9 cellular contexts compared by ENCODE assay signal in the genomic region with DNA sequence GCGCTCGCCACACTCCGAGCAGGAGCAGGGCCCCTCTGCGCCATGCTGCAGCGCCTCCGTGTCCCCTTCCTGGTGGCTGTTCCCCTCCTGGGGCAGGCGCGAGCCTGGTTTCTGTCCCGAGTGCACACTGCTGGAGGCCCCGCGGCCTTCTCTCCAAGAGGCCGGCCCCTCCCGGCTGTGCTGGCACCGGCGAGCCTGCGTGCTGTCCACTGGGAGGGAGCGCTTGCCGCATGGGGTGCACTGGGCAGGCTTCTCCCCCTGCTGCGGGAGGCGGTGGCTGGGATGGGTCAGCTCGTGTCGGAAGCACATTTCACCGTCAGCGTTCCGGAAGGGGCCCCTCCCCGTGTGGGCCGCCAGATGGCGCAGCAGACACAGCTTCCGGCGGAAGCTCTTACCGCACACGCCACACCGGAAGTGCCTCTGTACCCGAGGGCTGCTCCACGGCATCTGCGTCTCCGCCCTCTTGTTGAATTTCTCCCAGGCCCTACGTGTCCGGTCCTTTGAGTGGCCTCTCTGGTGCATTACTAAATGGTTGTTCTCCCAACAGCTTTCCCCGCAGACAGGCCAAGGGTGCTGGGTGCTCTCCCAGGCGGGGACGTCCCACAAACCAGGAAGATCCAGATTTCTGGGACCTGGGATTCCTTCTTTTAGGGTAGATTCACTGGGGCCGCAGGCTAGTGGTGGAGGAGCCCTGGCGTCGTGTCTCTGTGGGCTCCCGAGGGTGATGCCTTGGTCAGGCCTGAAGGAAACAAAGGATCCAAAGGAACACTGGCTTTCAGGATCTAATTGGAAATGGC. TPM values are rescaled to one million over a fixed set of nuclear protein-coding genes. Genes with fewer than 3 reads are reported as not detected.
A peak's percentile ranks its signal among the peaks of the same experiment; 100 is the strongest.
DNase-seq lines count a peak whose midpoint lies in the region; FAIRE-seq and TF ChIP-seq lines count a peak whose summit lies in the region.
"Had no signal": no experiment of that assay in that cellular context is flagged by ENCODE, and none has a peak within 500 bp of the region (broad histone marks: within the 10 kb centered on the region; RNA-seq: fewer than 3 reads in every experiment).

No MANE protein-coding gene starts in this region.

- H3K36me3 ChIP-seq in effector memory CD4-positive, alpha-beta T cell (ENCODE audit: control insufficient read depth, insufficient read depth, low read length), result peaks cover 29% of the 10 kb centered on the region

- H3K9me3 Mint-ChIP-seq in MCF 10A (ENCODE audit: unreplicated experiment), result no peaks in the 10 kb centered on the region

- no peak overlapping the region for H3K27ac Mint-ChIP-seq in MCF 10A (ENCODE audit: low read depth, unreplicated experiment)

- no peaks in the 10 kb centered on the region for H3K27me3 ChIP-seq in effector memory CD4-positive, alpha-beta T cell (replicated peaks; ENCODE audit: control insufficient read depth, insufficient read depth, low read length, poor library complexity, severe bottlenecking)

- peak overlapping the region; percentile 61 for H3K27ac ChIP-seq in effector memory CD4-positive, alpha-beta T cell (ENCODE audit: insufficient read depth, low read length, poor library complexity, severe bottlenecking)
- H3K27ac ChIP-seq: epithelial cell of prostate had no signal

- no peak for TF ChIP-seq CTCF in MCF 10A (IDR thresholded peaks at IDR 0.05; ENCODE audit: unreplicated experiment)

- H3K4me1 Mint-ChIP-seq in MCF 10A (ENCODE audit: insufficient read depth, unreplicated experiment), result peaks cover 6% of the 10 kb centered on the region

- H3K4me1 ChIP-seq in effector memory CD4-positive, alpha-beta T cell (ENCODE audit: control insufficient read depth, insufficient read depth, low read length, poor library complexity, severe bottlenecking), result no peaks in the 10 kb centered on the region

- DNase-seq in Daoy (ENCODE audit: low read depth) (peak; percentile 32), retina (peak; percentile 22), GM19239 (ENCODE audit: insufficient read length, low spot score) (no peak), HK-2 (ENCODE audit: unreplicated experiment) (no peak), MCF 10A (ENCODE audit: unreplicated experiment) (no peak), DMS79 treated with DMSO at 0.1 percent for 48 hours (lab: John Stamatoyannopoulos, UW) (no peak)
- DNase-seq in activated CD4-positive, CD25-positive, alpha-beta regulatory T cell treated with anti-CD3 and anti-CD28 coated beads, Interleukin-2, amount 50 U/mL, for 16 hours (ENCODE audit: low read depth, low spot score), result peak; percentile 28
- peak; percentile 16 to 41 (median 27) for DNase-seq in effector memory CD4-positive, alpha-beta T cell

- no peak overlapping the region for H3K4me3 Mint-ChIP-seq in MCF 10A (ENCODE audit: unreplicated experiment)

- no peaks in the 10 kb centered on the region for H3K9me3 ChIP-seq in effector memory CD4-positive, alpha-beta T cell (ENCODE audit: control insufficient read depth, low read length)

- POLR2A ChIA-PET in MCF 10A (lab: Yijun Ruan, JAX), result interaction anchor here (1.7 kb wide), 1 partner anchor 13 kb away, joined by 4 read pairs; no protein-coding TSS in a partner anchor

- CTCF ChIA-PET in MCF 10A (lab: Yijun Ruan, JAX), result interaction anchor here (0.7 to 1.1 kb wide), 2 partner anchors 19 to 1939 kb away, joined by 3 to 4 read pairs; no protein-coding TSS in a partner anchor

- no peaks in the 10 kb centered on the region for H3K27me3 Mint-ChIP-seq in MCF 10A (ENCODE audit: insufficient read depth, unreplicated experiment)

- no TSS peak for BruUV-seq in MCF 10A (replicated peaks; lab: Mats Ljungman, UMichigan)

- H3K4me3 ChIP-seq in effector memory CD4-positive, alpha-beta T cell (ENCODE audit: insufficient read depth, low read depth, low read length, poor library complexity, severe bottlenecking), result no peak overlapping the region

- intact Hi-C loops in MCF 10A (cut with micrococcal nuclease), result no loop called here

- no peak for FAIRE-seq in GM19239 (lab: Jason Lieb, UNC)

- peaks cover 40% of the 10 kb centered on the region for H3K36me3 Mint-ChIP-seq in MCF 10A (ENCODE audit: insufficient read depth, unreplicated experiment)

RNA-seq across cellular contexts. Expression of gene ZNF786, which starts 18.7 kb away (rescaled TPM):
- total RNA-seq in Daoy (2014; rRNA removed; shearing (Covaris generic)), result 4.8 and 6.9 TPM in 2 replicates
- 5.6 and 6.7 TPM in 2 replicates for total RNA-seq in MCF 10A (2022)

RNA-seq across cellular contexts. Expression of gene PDIA4, which starts 43.5 kb away (rescaled TPM):
- total RNA-seq in Daoy (2014; rRNA removed; shearing (Covaris generic)), result 332 and 349 TPM in 2 replicates
- 191 and 215 TPM in 2 replicates for total RNA-seq in MCF 10A (2022)

RNA-seq across cellular contexts. Expression of gene ZNF425, which starts 54.3 kb away (rescaled TPM):
- total RNA-seq in Daoy (2014; rRNA removed; shearing (Covaris generic)), result 1.3 and 1.4 TPM in 2 replicates
- total RNA-seq in MCF 10A (2022), result 2.6 and 3.3 TPM in 2 replicates

Comparison
In these comparisons a context has a peak if more than half of its experiments do, and no peak if none do; other contexts are left out.
1. DNase-seq: peak in Daoy (single experiment), activated CD4-positive, CD25-positive, alpha-beta regulatory T cell treated with anti-CD3 and anti-CD28 coated beads, Interleukin-2, amount 50 U/mL, for 16 hours (single experiment), effector memory CD4-positive, alpha-beta T cell (3 of 3) and retina (single experiment); none in GM19239 (single experiment), HK-2 (single experiment), MCF 10A (single experiment) and DMS79 treated with DMSO at 0.1 percent for 48 hours (single experiment).